9 cellular contexts compared by ENCODE assay signal in the genomic region with DNA sequence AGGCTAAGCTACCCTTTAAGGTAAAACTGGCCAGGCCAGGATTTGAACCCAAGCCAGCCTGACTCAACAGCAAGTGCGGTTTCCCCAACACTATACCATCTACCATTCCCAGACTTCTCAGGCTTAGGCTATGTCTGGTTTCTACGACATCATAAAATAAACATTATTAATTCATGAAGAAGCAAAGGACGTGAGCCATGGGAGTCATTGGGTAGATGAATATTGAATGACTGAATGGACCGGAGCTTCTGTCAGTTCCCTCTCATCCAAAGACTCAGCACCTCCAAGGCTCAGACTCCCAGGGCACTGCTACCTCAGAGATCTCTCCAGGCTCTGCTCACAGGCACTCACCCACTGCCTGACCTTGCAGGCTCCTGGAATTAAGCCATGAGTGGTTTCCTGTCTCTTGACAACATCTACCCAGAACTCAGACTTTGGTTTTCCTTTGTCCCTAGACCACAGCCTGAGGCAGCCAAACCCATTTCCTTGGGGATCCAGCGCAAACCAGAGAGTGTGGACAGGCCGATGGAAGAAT.
DNase-seq lines count a peak whose midpoint lies in the region; ATAC-seq, FAIRE-seq and TF ChIP-seq lines count a peak whose summit lies in the region.
"Had no signal": no experiment of that assay in that cellular context is flagged by ENCODE, and none has a peak within 500 bp of the region (broad histone marks: within the 10 kb centered on the region; RNA-seq: fewer than 3 reads in every experiment).

No MANE protein-coding gene starts in this region.

- H3K14ac ChIP-seq in mesenchymal stem cell (ENCODE audit: low read length in 2 of 2) = no peak overlapping the region

- H3K18ac ChIP-seq in mesenchymal stem cell (ENCODE audit: low read depth in 1 of 2, low read length in 2 of 2) = peak overlapping the region; percentile 96 to 100

- H4K20me1 ChIP-seq in Loucy (ENCODE audit: insufficient read depth, low read length, poor library complexity, severe bottlenecking) = no peaks in the 10 kb centered on the region

- no peaks in the 10 kb centered on the region for H3K9me2 ChIP-seq in Loucy (replicated peaks; ENCODE audit: low read depth, low read length)

- no peak for FAIRE-seq in bronchial epithelial cell (lab: Jason Lieb, UNC)
- FAIRE-seq: islet of Langerhans had no signal

- H3K9ac ChIP-seq in Loucy (ENCODE audit: low read depth, low read length, poor library complexity, severe bottlenecking) (no peak overlapping the region), mesenchymal stem cell (ENCODE audit: low read length) (peak overlapping the region; percentile 47)

- peak overlapping the region; percentile 75 for H2AK5ac ChIP-seq in mesenchymal stem cell (ENCODE audit: low read length, severe bottlenecking)

- H3K27ac ChIP-seq in mesenchymal stem cell (ENCODE audit: low read length, poor library complexity, severe bottlenecking) = peak overlapping the region; percentile 99

- no peak overlapping the region for H3K23ac ChIP-seq in mesenchymal stem cell (ENCODE audit: low read length in 2 of 2)

- no peaks in the 10 kb centered on the region for H3K36me3 ChIP-seq in Loucy (ENCODE audit: insufficient read depth, low read length)
- H3K36me3 ChIP-seq in bronchial epithelial cell (ENCODE audit: control insufficient read depth, insufficient read depth, low read length) = no peaks in the 10 kb centered on the region
- H3K36me3 ChIP-seq in mesenchymal stem cell (ENCODE audit: control insufficient read depth in 1 of 2, insufficient read depth in 2 of 2, low read depth in 1 of 2, low read length in 2 of 2) = no peaks in the 10 kb centered on the region

- peak overlapping the region; percentile 83 for H3K4me2 ChIP-seq in Loucy (ENCODE audit: low read depth, low read length, poor library complexity, severe bottlenecking)
- peak overlapping the region; percentile 2 for H3K4me2 ChIP-seq in mesenchymal stem cell (ENCODE audit: low read length, poor library complexity, severe bottlenecking)

- peaks cover 27% of the 10 kb centered on the region for H3K4me1 ChIP-seq in Loucy (ENCODE audit: insufficient read depth, low read length, poor library complexity, severe bottlenecking)
- peaks cover 29% of the 10 kb centered on the region for H3K4me1 ChIP-seq in mesenchymal stem cell (ENCODE audit: control insufficient read depth, insufficient read depth, low read depth, low read length)

- H4K8ac ChIP-seq in mesenchymal stem cell (ENCODE audit: low read length) = peak overlapping the region; percentile 83

- H3K27me3 ChIP-seq in Loucy (ENCODE audit: insufficient read depth, low read length, poor library complexity, severe bottlenecking) (no peaks in the 10 kb centered on the region), bronchial epithelial cell (ENCODE audit: control insufficient read depth, insufficient read depth, low read length) (peaks cover 2% of the 10 kb centered on the region), mesenchymal stem cell (ENCODE audit: control insufficient read depth in 1 of 2, insufficient read depth in 1 of 2, low read length in 2 of 2) (no peaks in the 10 kb centered on the region)

- H3K79me1 ChIP-seq in mesenchymal stem cell (replicated peaks; ENCODE audit: low read length, poor library complexity, severe bottlenecking) = peaks cover 4% of the 10 kb centered on the region

- peak overlapping the region; percentile 83 for H2BK120ac ChIP-seq in mesenchymal stem cell (ENCODE audit: low read depth, low read length)

- H2BK15ac ChIP-seq in mesenchymal stem cell (ENCODE audit: low read depth, poor library complexity, severe bottlenecking) = peak overlapping the region; percentile 9

- H2AFZ ChIP-seq in Loucy (ENCODE audit: low read length) (no peak overlapping the region), mesenchymal stem cell (ENCODE audit: low read depth, low read length) (no peak overlapping the region)

- H3K4me3 ChIP-seq in Loucy (ENCODE audit: low read length, poor library complexity, severe bottlenecking) (no peak overlapping the region), bronchial epithelial cell (ENCODE audit: low read depth, low read length) (no peak overlapping the region), mesenchymal stem cell (ENCODE audit: insufficient read depth in 1 of 2, low read depth in 1 of 2, low read length in 2 of 2) (no peak overlapping the region)

- H4K91ac ChIP-seq in mesenchymal stem cell (ENCODE audit: low read length) = peak overlapping the region; percentile 99

- DNase-seq in Caki2 (ENCODE audit: low read depth) (peak; percentile 43), bronchial epithelial cell (ENCODE audit: low read depth) (peak; percentile 84), mesenchymal stem cell (peak; percentile 86), NCI-H510A (lab: John Stamatoyannopoulos, UW) (no peak), T-helper 9 cell (no peak), NCI-H82 (lab: John Stamatoyannopoulos, UW) (no peak)

- no peak overlapping the region for H2BK5ac ChIP-seq in mesenchymal stem cell (ENCODE audit: low read depth, low read length, poor library complexity, severe bottlenecking)

- peak overlapping the region; percentile 56 to 98 for H2BK12ac ChIP-seq in mesenchymal stem cell (ENCODE audit: low read length in 2 of 2)

- 13% methylated on average over 2 of the region's 6 CpGs for WGBS in mesenchymal stem cell

- no peak for TF ChIP-seq CTCF in Loucy (conservative IDR thresholded peaks at IDR 0.05; ENCODE audit: low read length)
- TF ChIP-seq CTCF in bronchial epithelial cell (IDR thresholded peaks at IDR 0.05; ENCODE audit: insufficient read depth, low read length, severe bottlenecking) = no peak

- H3K9me3 ChIP-seq in Loucy (ENCODE audit: insufficient read depth, low read depth, low read length) (no peaks in the 10 kb centered on the region), mesenchymal stem cell (ENCODE audit: control insufficient read depth, low read length) (no peaks in the 10 kb centered on the region)

- no peak for ATAC-seq in HG02623 (IDR thresholded peaks at IDR 0.05; ENCODE audit: unreplicated experiment)

- peak overlapping the region; percentile 49 to 92 for H3K4ac ChIP-seq in mesenchymal stem cell (ENCODE audit: low read depth in 1 of 2, low read length in 2 of 2)

- H3K79me2 ChIP-seq in Loucy (ENCODE audit: insufficient read depth, low read length) = no peaks in the 10 kb centered on the region

- no peaks in the 10 kb centered on the region for H3F3A ChIP-seq in Loucy (ENCODE audit: low read depth)

- in situ Hi-C loops in Caki2 (cut with HindIII; ENCODE audit: low pct_unique_long_range_greater_than_20kb, low sequenced_read_pairs) = loop anchor here (25.0 kb wide), 1 partner anchor 498 kb away; no protein-coding TSS in a partner anchor

Comparison
In these comparisons a context has a peak if more than half of its experiments do, and no peak if none do; other contexts are left out.
1. DNase-seq: peak in Caki2 (single experiment), bronchial epithelial cell (single experiment) and mesenchymal stem cell (single experiment); none in NCI-H510A (single experiment), T-helper 9 cell (single experiment) and NCI-H82 (single experiment).